Comparison of ENCODE assay signal across 24 cellular contexts in the genomic region with DNA sequence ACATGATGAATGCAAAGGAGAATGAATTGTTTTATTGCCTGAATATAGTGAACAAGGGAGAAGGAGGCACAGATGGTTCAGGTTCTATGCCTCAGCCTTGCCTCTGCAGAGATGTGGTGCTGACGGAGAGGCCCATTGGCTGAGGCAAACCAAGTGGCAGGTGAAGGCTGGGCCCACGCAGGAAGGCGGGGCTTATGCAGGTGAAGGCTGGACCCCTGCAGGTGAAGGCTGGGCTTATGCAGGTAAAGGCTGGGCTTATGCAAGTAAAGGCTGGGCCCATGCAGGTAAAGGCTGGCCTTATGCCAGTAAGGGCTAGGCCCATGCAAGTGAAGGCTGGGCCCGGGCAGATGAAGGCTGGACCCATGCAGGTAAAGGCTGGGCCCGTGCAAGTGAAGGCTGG.
"Had no signal": no experiment of that assay in that cellular context is flagged by ENCODE, and none has a peak within 500 bp of the region (broad histone marks: within the 10 kb centered on the region; RNA-seq: fewer than 3 reads in every experiment).

No MANE protein-coding gene starts in this region.

- H3K9me3 Mint-ChIP-seq: activated naive CD4-positive, alpha-beta T cell treated with anti-CD3 and anti-CD28 coated beads for 36 hours; activated naive CD8-positive, alpha-beta T cell treated with anti-CD3 and anti-CD28 coated beads for 36 hours; activated T-helper 1 cell treated with anti-CD3 and anti-CD28 coated beads, Interleukin-12 subunit alpha, Interleukin-12 subunit beta, Interleukin-2, Interleukin-4 antibody, amounts not matched to agents 30 ng/mL and 10 ng/mL and 1 ng/mL, durations not matched to agents 14 hours and 24 hours and 36 hours; brain; effector memory CD8-positive, alpha-beta T cell; natural killer cell treated with Interleukin-12 subunit alpha and Interleukin-12 subunit beta and Interleukin-15 and Interleukin-18, amount 100 ng/mL, for 72 hours; stimulated activated naive CD8-positive, alpha-beta T cell treated with anti-CD3 and anti-CD28 coated beads, Interleukin-15, Interleukin-2, amounts not matched to agents 100 ng/mL and 50 ng/mL, for 24 hours had no signal

- H3K36me3 ChIP-seq: ascending aorta, gastroesophageal sphincter, left lung, lower lobe of right lung, neutrophil, right lobe of liver, upper lobe of left lung had no signal

- H3K4me3 ChIP-seq: ascending aorta, gastroesophageal sphincter, left lung, lower lobe of right lung, right lobe of liver, upper lobe of left lung had no signal

- H3K9me3 ChIP-seq: ascending aorta, gastroesophageal sphincter, left lung, lower lobe of right lung, neutrophil, right lobe of liver, upper lobe of left lung had no signal

- H3K4me1 ChIP-seq: ascending aorta, left lung, lower lobe of right lung, upper lobe of left lung had no signal

- H3K4me1 Mint-ChIP-seq: activated naive CD8-positive, alpha-beta T cell treated with anti-CD3 and anti-CD28 coated beads for 36 hours had no signal

- H3K36me3 Mint-ChIP-seq: activated naive CD8-positive, alpha-beta T cell treated with anti-CD3 and anti-CD28 coated beads for 36 hours; brain; natural killer cell treated with Interleukin-12 subunit alpha and Interleukin-12 subunit beta and Interleukin-15 and Interleukin-18, amount 100 ng/mL, for 72 hours had no signal

- H3K4me3 Mint-ChIP-seq: activated naive CD4-positive, alpha-beta T cell treated with anti-CD3 and anti-CD28 coated beads for 36 hours; activated naive CD8-positive, alpha-beta T cell treated with anti-CD3 and anti-CD28 coated beads for 36 hours; activated T-helper 1 cell treated with anti-CD3 and anti-CD28 coated beads, Interleukin-12 subunit alpha, Interleukin-12 subunit beta, Interleukin-2, Interleukin-4 antibody, amounts not matched to agents 30 ng/mL and 10 ng/mL and 1 ng/mL, durations not matched to agents 14 hours and 24 hours and 36 hours; brain; effector memory CD8-positive, alpha-beta T cell; natural killer cell treated with Interleukin-12 subunit alpha and Interleukin-12 subunit beta and Interleukin-15 and Interleukin-18, amount 100 ng/mL, for 72 hours; stimulated activated naive CD8-positive, alpha-beta T cell treated with anti-CD3 and anti-CD28 coated beads, Interleukin-15, Interleukin-2, amounts not matched to agents 100 ng/mL and 50 ng/mL, for 24 hours had no signal

- H3K27ac Mint-ChIP-seq: activated naive CD4-positive, alpha-beta T cell treated with anti-CD3 and anti-CD28 coated beads for 36 hours; activated naive CD8-positive, alpha-beta T cell treated with anti-CD3 and anti-CD28 coated beads for 36 hours; activated T-helper 1 cell treated with anti-CD3 and anti-CD28 coated beads, Interleukin-12 subunit alpha, Interleukin-12 subunit beta, Interleukin-2, Interleukin-4 antibody, amounts not matched to agents 30 ng/mL and 10 ng/mL and 1 ng/mL, durations not matched to agents 14 hours and 24 hours and 36 hours; brain; effector memory CD8-positive, alpha-beta T cell; natural killer cell treated with Interleukin-12 subunit alpha and Interleukin-12 subunit beta and Interleukin-15 and Interleukin-18, amount 100 ng/mL, for 72 hours; stimulated activated naive CD8-positive, alpha-beta T cell treated with anti-CD3 and anti-CD28 coated beads, Interleukin-15, Interleukin-2, amounts not matched to agents 100 ng/mL and 50 ng/mL, for 24 hours had no signal

- H3K27me3 Mint-ChIP-seq: activated naive CD8-positive, alpha-beta T cell treated with anti-CD3 and anti-CD28 coated beads for 36 hours; brain; stimulated activated naive CD8-positive, alpha-beta T cell treated with anti-CD3 and anti-CD28 coated beads, Interleukin-15, Interleukin-2, amounts not matched to agents 100 ng/mL and 50 ng/mL, for 24 hours had no signal

- ATAC-seq: effector memory CD8-positive, alpha-beta T cell; gastroesophageal sphincter; left lung; right lobe of liver had no signal

- DNase-seq: activated CD4-positive, alpha-beta T cell treated with anti-CD3 and anti-CD28 coated beads for 48 hours; activated CD4-positive, alpha-beta T cell treated with anti-CD3 and anti-CD28 coated beads, Interleukin-2, amount 50 U/mL, for 48 hours; activated CD8-positive, alpha-beta memory T cell treated with anti-CD3 and anti-CD28 coated beads, Interleukin-2, amount 50 U/mL, for 4 hours; activated effector memory CD4-positive, alpha-beta T cell treated with anti-CD3 and anti-CD28 coated beads, Interleukin-2, amount 50 U/mL, for 16 hours; activated naive CD4-positive, alpha-beta T cell treated with anti-CD3 and anti-CD28 coated beads for 36 hours; activated naive CD8-positive, alpha-beta T cell treated with anti-CD3 and anti-CD28 coated beads for 36 hours; activated T-cell treated with anti-CD3 and anti-CD28 coated beads, Interleukin-2, amount 50 U/mL, for 1 hour; cortex of kidney; effector memory CD8-positive, alpha-beta T cell; head of caudate nucleus; hippocampal formation; lower lobe of right lung; mesenchymal stem cell; right lobe of liver; stimulated activated CD4-positive, alpha-beta T cell treated with anti-CD3 and anti-CD28 coated beads, Interleukin-2, amount 100 ng/mL, for 48 hours had no signal
